9 cellular contexts compared by ENCODE assay signal in genomic region chr13:99281811-99282263, GRCh38. TPM values are rescaled to one million over a fixed set of nuclear protein-coding genes. Genes with fewer than 3 reads are reported as not detected.
DNase-seq lines count a peak whose midpoint lies in the region; ATAC-seq and TF ChIP-seq lines count a peak whose summit lies in the region.
"Had no signal": no experiment of that assay in that cellular context is flagged by ENCODE, and none has a peak within 500 bp of the region (broad histone marks: within the 10 kb centered on the region; RNA-seq: fewer than 3 reads in every experiment).

No MANE protein-coding gene starts in this region.

- CTCF ChIA-PET in activated CD8-positive, alpha-beta T cell treated with anti-CD3 and anti-CD28 coated beads, Interleukin-2, amount 10 ng/mL, durations not matched to agents 7 days and 5 days (lab: Charles Lee) = interaction anchor here (0.7 to 2.3 kb wide), 6 partner anchors 9 to 154 kb away, joined by 3 to 18 read pairs (median 4); no protein-coding TSS in a partner anchor

- POLR2A ChIA-PET in activated CD8-positive, alpha-beta T cell treated with anti-CD3 and anti-CD28 coated beads, Interleukin-2, amount 10 ng/mL, durations not matched to agents 7 days and 5 days (lab: Charles Lee) = no interaction called here

- H3K36me3 ChIP-seq in thyroid gland = no peaks in the 10 kb centered on the region

- DNase-seq in stimulated activated CD4-positive, alpha-beta T cell treated with anti-CD3 and anti-CD28 coated beads, Interleukin-15, amount 100 ng/mL, for 24 hours = peak; percentile 55
- DNase-seq in stimulated activated CD4-positive, alpha-beta T cell treated with anti-CD3 and anti-CD28 coated beads, Interleukin-1b, Interleukin-23, amount 100 ng/mL, for 48 hours = no peak
- peak; percentile 54 for DNase-seq in activated CD8-positive, alpha-beta T cell treated with anti-CD3 and anti-CD28 coated beads, Interleukin-2, amount 10 ng/mL, durations not matched to agents 7 days and 5 days
- DNase-seq in kidney tubule cell (ENCODE audit: low spot score) (peak; percentile 13), thyroid gland (peak; percentile 28 to 29), OCI-M2 (lab: John Stamatoyannopoulos, UW; ENCODE audit: unreplicated experiment) (no peak), mesothelial cell of epicardium (ENCODE audit: low spot score in 2 of 2, unreplicated experiment in 2 of 2) (no peak)

- 81 to 94% methylated on average over 5 of the region's 5 CpGs for WGBS in thyroid gland, 2 donors

- H3K4me3 Mint-ChIP-seq in activated CD8-positive, alpha-beta T cell treated with anti-CD3 and anti-CD28 coated beads, Interleukin-2, amount 10 ng/mL, durations not matched to agents 7 days and 5 days = no peak overlapping the region
- no peak overlapping the region for H3K4me3 Mint-ChIP-seq in mesothelial cell of epicardium

- H3K4me3 ChIP-seq in thyroid gland (replicated peaks in 1 of 3) = no peak overlapping the region

- peak overlapping the region in 2 of 3 donors; percentile 35 to 48 for H3K27ac ChIP-seq in thyroid gland

- TF ChIP-seq POLR2A in thyroid gland (IDR thresholded peaks at IDR 0.05) = no peak

- no peaks in the 10 kb centered on the region for H3K27me3 ChIP-seq in thyroid gland

- H3K9me3 ChIP-seq in thyroid gland = no peaks in the 10 kb centered on the region

- H3K36me3 Mint-ChIP-seq in activated CD8-positive, alpha-beta T cell treated with anti-CD3 and anti-CD28 coated beads, Interleukin-2, amount 10 ng/mL, durations not matched to agents 7 days and 5 days (ENCODE audit: low read depth) = peaks cover 66% of the 10 kb centered on the region
- H3K36me3 Mint-ChIP-seq in mesothelial cell of epicardium = peaks cover 8% of the 10 kb centered on the region

- peaks cover 89% of the 10 kb centered on the region for H3K4me1 Mint-ChIP-seq in activated CD8-positive, alpha-beta T cell treated with anti-CD3 and anti-CD28 coated beads, Interleukin-2, amount 10 ng/mL, durations not matched to agents 7 days and 5 days (ENCODE audit: low read depth)
- H3K4me1 Mint-ChIP-seq in mesothelial cell of epicardium = peaks cover 6% of the 10 kb centered on the region

- peak overlapping the region; percentile 79 for H3K27ac Mint-ChIP-seq in activated CD8-positive, alpha-beta T cell treated with anti-CD3 and anti-CD28 coated beads, Interleukin-2, amount 10 ng/mL, durations not matched to agents 7 days and 5 days
- no peak overlapping the region for H3K27ac Mint-ChIP-seq in mesothelial cell of epicardium

- peak; percentile 65 for ATAC-seq in HG03378 (IDR thresholded peaks at IDR 0.05; ENCODE audit: unreplicated experiment)
- ATAC-seq in activated CD8-positive, alpha-beta T cell treated with anti-CD3 and anti-CD28 coated beads, Interleukin-2, amount 10 ng/mL, durations not matched to agents 7 days and 5 days = peak; percentile 67

- H3K4me1 ChIP-seq in thyroid gland = peaks cover 5 to 30% of the 10 kb centered on the region in 2 donors

- no peaks in the 10 kb centered on the region for H3K27me3 Mint-ChIP-seq in activated CD8-positive, alpha-beta T cell treated with anti-CD3 and anti-CD28 coated beads, Interleukin-2, amount 10 ng/mL, durations not matched to agents 7 days and 5 days (ENCODE audit: low read depth)
- H3K27me3 Mint-ChIP-seq in mesothelial cell of epicardium (ENCODE audit: low read depth) = no peaks in the 10 kb centered on the region

- TF ChIP-seq CTCF in thyroid gland (IDR thresholded peaks at IDR 0.05) = no peak
- TF ChIP-seq CTCF in mesothelial cell of epicardium (IDR thresholded peaks at IDR 0.05; ENCODE audit: unreplicated experiment) = no peak

- intact Hi-C loops in thyroid gland (cut with DNase I) = no loop called here

- H3K9me3 Mint-ChIP-seq in activated CD8-positive, alpha-beta T cell treated with anti-CD3 and anti-CD28 coated beads, Interleukin-2, amount 10 ng/mL, durations not matched to agents 7 days and 5 days (ENCODE audit: insufficient read depth) = no peaks in the 10 kb centered on the region
- H3K9me3 Mint-ChIP-seq in mesothelial cell of epicardium = no peaks in the 10 kb centered on the region

RNA-seq across cellular contexts. Expression of gene GPR18, which starts 23.7 kb away (rescaled TPM):
- total RNA-seq in activated CD8-positive, alpha-beta T cell treated with anti-CD3 and anti-CD28 coated beads, Interleukin-2, amount 10 ng/mL, durations not matched to agents 7 days and 5 days = 10 to 100 TPM; 16.2 to 16.6 TPM
- total RNA-seq in thyroid gland (under 1 TPM in 2 of 4 donors, not detected in 2; 0.27 to 0.96 TPM), mesothelial cell of epicardium (not detected in 3 replicates)
- total RNA-seq: myocyte had no signal

RNA-seq across cellular contexts. Expression of gene GPR183, which starts 25.4 kb away (rescaled TPM):
- total RNA-seq in activated CD8-positive, alpha-beta T cell treated with anti-CD3 and anti-CD28 coated beads, Interleukin-2, amount 10 ng/mL, durations not matched to agents 7 days and 5 days = 1 to 10 TPM; 5.0 to 5.2 TPM
- 1 to 10 TPM; 2.5 to 9.7 (median 5.1) TPM for total RNA-seq in thyroid gland
- 0.14 to 0.25 TPM (median 0.16 TPM) in 3 replicates for total RNA-seq in mesothelial cell of epicardium

Comparison
In these comparisons a context has a peak if more than half of its experiments do, and no peak if none do; other contexts are left out.
1. DNase-seq: peak in stimulated activated CD4-positive, alpha-beta T cell treated with anti-CD3 and anti-CD28 coated beads, Interleukin-15, amount 100 ng/mL, for 24 hours (single experiment), activated CD8-positive, alpha-beta T cell treated with anti-CD3 and anti-CD28 coated beads, Interleukin-2, amount 10 ng/mL, durations not matched to agents 7 days and 5 days (single experiment), kidney tubule cell (single experiment) and thyroid gland (2 of 2); none in stimulated activated CD4-positive, alpha-beta T cell treated with anti-CD3 and anti-CD28 coated beads, Interleukin-1b, Interleukin-23, amount 100 ng/mL, for 48 hours (single experiment), OCI-M2 (single experiment) and mesothelial cell of epicardium (0 of 2).
2. RNA of gene GPR18, which starts 23.7 kb away (total RNA-seq): 16.2 to 16.6 TPM in activated CD8-positive, alpha-beta T cell treated with anti-CD3 and anti-CD28 coated beads, Interleukin-2, amount 10 ng/mL, durations not matched to agents 7 days and 5 days; 0.27 to 0.96 TPM in thyroid gland and not detected in mesothelial cell of epicardium; every median in the first group is over 4 times any median in the second.